ENCODE assay signal across 14 cellular contexts in genomic region chr1:112735752-112736151, GRCh38. TPM values are rescaled to one million over a fixed set of nuclear protein-coding genes. Genes with fewer than 3 reads are reported as not detected.
A peak's percentile ranks its signal among the peaks of the same experiment; 100 is the strongest.
DNase-seq lines count a peak whose midpoint lies in the region; ATAC-seq and TF ChIP-seq lines count a peak whose summit lies in the region.
"Had no signal": no experiment of that assay in that cellular context is flagged by ENCODE, and none has a peak within 500 bp of the region (broad histone marks: within the 10 kb centered on the region; RNA-seq: fewer than 3 reads in every experiment).

No MANE protein-coding gene starts in this region.

- TF ChIP-seq POLR2A in GM18505 (IDR thresholded peaks at IDR 0.05; ENCODE audit: borderline replicate concordance, extremely low read depth, insufficient read depth, insufficient read length): no peak

- H2AFZ ChIP-seq in PC-9: no peak overlapping the region

- H3F3A ChIP-seq in PC-9 (ENCODE audit: insufficient read depth, low read depth): peaks cover 4% of the 10 kb centered on the region; the same call in 1 of the 2 replicates

- peaks cover 4% of the 10 kb centered on the region for H3K9me3 Mint-ChIP-seq in activated naive CD4-positive, alpha-beta T cell treated with anti-CD3 and anti-CD28 coated beads, Interleukin-2, amount 50 U/mL, for 24 hours

- CTCF ChIA-PET in PC-9 (lab: Charles Lee): no interaction called here

- H3K36me3 Mint-ChIP-seq in activated naive CD4-positive, alpha-beta T cell treated with anti-CD3 and anti-CD28 coated beads, Interleukin-2, amount 50 U/mL, for 24 hours: no peaks in the 10 kb centered on the region
- H3K36me3 Mint-ChIP-seq: CD4-positive, CD25-positive, alpha-beta regulatory T cell; stimulated activated naive B cell treated with anti-CD40 and anti-IgM and Interleukin-4, amounts not matched to agents 10 μg/mL and 1 μg/mL and 100 μg/mL, for 72 hours had no signal

- H3K4me3 ChIP-seq in PC-9: no peak overlapping the region
- H3K4me3 ChIP-seq: GM12878, heart right ventricle had no signal

- peak overlapping the region; percentile 80 for H3K27ac Mint-ChIP-seq in activated naive CD4-positive, alpha-beta T cell treated with anti-CD3 and anti-CD28 coated beads, Interleukin-2, amount 50 U/mL, for 24 hours
- H3K27ac Mint-ChIP-seq: CD4-positive, CD25-positive, alpha-beta regulatory T cell; stimulated activated naive B cell treated with anti-CD40 and anti-IgM and Interleukin-4, amounts not matched to agents 10 μg/mL and 1 μg/mL and 100 μg/mL, for 72 hours had no signal

- H3K9me2 ChIP-seq in PC-9 (ENCODE audit: insufficient read depth): no peaks in the 10 kb centered on the region

- no peaks in the 10 kb centered on the region for H4K20me1 ChIP-seq in PC-9 (ENCODE audit: insufficient read depth)

- no peak overlapping the region for H3K4me2 ChIP-seq in PC-9

- TF ChIP-seq CTCF in PC-9 (conservative IDR thresholded peaks at IDR 0.05): no peak

- H3K27me3 Mint-ChIP-seq in activated naive CD4-positive, alpha-beta T cell treated with anti-CD3 and anti-CD28 coated beads, Interleukin-2, amount 50 U/mL, for 24 hours: peaks cover 15% of the 10 kb centered on the region

- no peaks in the 10 kb centered on the region for H3K36me3 ChIP-seq in PC-9 (ENCODE audit: low read depth)
- H3K36me3 ChIP-seq: heart right ventricle had no signal

- peaks cover 23% of the 10 kb centered on the region for H3K4me1 Mint-ChIP-seq in activated naive CD4-positive, alpha-beta T cell treated with anti-CD3 and anti-CD28 coated beads, Interleukin-2, amount 50 U/mL, for 24 hours
- H3K4me1 Mint-ChIP-seq: CD4-positive, CD25-positive, alpha-beta regulatory T cell had no signal

- DNase-seq in activated naive CD4-positive, alpha-beta T cell treated with anti-CD3 and anti-CD28 coated beads, Interleukin-2, amount 50 U/mL, for 16 hours: no peak
- DNase-seq in PC-9: peak; percentile 18 to 90
- peak; percentile 79 for DNase-seq in epithelial cell of prostate (ENCODE audit: low read depth, low spot score)
- DNase-seq in stimulated activated naive CD8-positive, alpha-beta T cell treated with anti-CD3 and anti-CD28 coated beads, Interleukin-15, Interleukin-2, amounts not matched to agents 100 U/mL and 50 U/mL, for 24 hours: no peak
- no peak for DNase-seq in Right ventricle myocardium superior
- no peak for DNase-seq in activated effector memory CD4-positive, alpha-beta T cell treated with anti-CD3 and anti-CD28 coated beads, Interleukin-2, amount 50 U/mL, for 16 hours
- DNase-seq: CD4-positive, CD25-positive, alpha-beta regulatory T cell; heart right ventricle; KBM-7; NCI-H446 treated with DMSO at 0.1 percent for 48 hours; stimulated activated naive B cell treated with anti-CD40 and anti-IgM and Interleukin-4, amounts not matched to agents 10 μg/mL and 1 μg/mL and 100 μg/mL, for 72 hours had no signal

- intact Hi-C loops in PC-9 (cut with micrococcal nuclease; ENCODE audit: unreplicated experiment): no loop called here
- intact Hi-C loops in Right ventricle myocardium superior (cut with DNase I): no loop called here

- no TSS peak for BruUV-seq in PC-9 (replicated peaks; lab: Mats Ljungman, UMichigan)

- H3K27ac ChIP-seq in PC-9 (peak overlapping the region; percentile 36), epithelial cell of prostate (peak overlapping the region; percentile 63)
- H3K27ac ChIP-seq: heart right ventricle had no signal

- peak; percentile 92 for ATAC-seq in stimulated activated naive CD8-positive, alpha-beta T cell treated with anti-CD3 and anti-CD28 coated beads, Interleukin-15, Interleukin-2, amounts not matched to agents 100 U/mL and 50 U/mL, for 24 hours
- ATAC-seq in Right ventricle myocardium superior (ENCODE audit: poor library complexity): no peak
- ATAC-seq in GM18505 (IDR thresholded peaks at IDR 0.05; ENCODE audit: unreplicated experiment): no peak
- ATAC-seq: GM12878, heart right ventricle had no signal

- H3K4me3 Mint-ChIP-seq in activated naive CD4-positive, alpha-beta T cell treated with anti-CD3 and anti-CD28 coated beads, Interleukin-2, amount 50 U/mL, for 24 hours: peak overlapping the region; percentile 31
- H3K4me3 Mint-ChIP-seq: CD4-positive, CD25-positive, alpha-beta regulatory T cell; stimulated activated naive B cell treated with anti-CD40 and anti-IgM and Interleukin-4, amounts not matched to agents 10 μg/mL and 1 μg/mL and 100 μg/mL, for 72 hours had no signal

- H3K27me3 ChIP-seq in PC-9 (ENCODE audit: insufficient read depth, low read depth): no peaks in the 10 kb centered on the region

- POLR2A ChIA-PET in PC-9 (lab: Charles Lee; ENCODE audit: unreplicated experiment): no interaction called here

- no peaks in the 10 kb centered on the region for H3K79me2 ChIP-seq in PC-9 (ENCODE audit: low read depth)

- H3K9me3 ChIP-seq in PC-9 (ENCODE audit: insufficient read depth, low read depth): no peaks in the 10 kb centered on the region

- H3K4me1 ChIP-seq in PC-9 (replicated peaks; ENCODE audit: insufficient read depth): peaks cover 12% of the 10 kb centered on the region; the same call in 1 of the 2 replicates
- H3K4me1 ChIP-seq: heart right ventricle had no signal

RNA-seq across cellular contexts. Expression of gene PPM1J, which starts 20.6 kb away (rescaled TPM):
- 6.0 and 7.7 TPM in 2 replicates for total RNA-seq in PC-9 (2021)
- total RNA-seq in Right ventricle myocardium superior: 4.7 TPM
- total RNA-seq: CD4-positive, CD25-positive, alpha-beta regulatory T cell had no signal

RNA-seq across cellular contexts. Expression of gene RHOC, which starts 28.8 kb away (rescaled TPM):
- total RNA-seq in PC-9 (2021) (200 and 220 TPM in 2 replicates), Right ventricle myocardium superior (98.2 TPM)

Comparison
In these comparisons a context has a peak if more than half of its experiments do, and no peak if none do; other contexts are left out.
1. DNase-seq: peak in PC-9 (2 of 2) and epithelial cell of prostate (single experiment); none in activated naive CD4-positive, alpha-beta T cell treated with anti-CD3 and anti-CD28 coated beads, Interleukin-2, amount 50 U/mL, for 16 hours (single experiment), stimulated activated naive CD8-positive, alpha-beta T cell treated with anti-CD3 and anti-CD28 coated beads, Interleukin-15, Interleukin-2, amounts not matched to agents 100 U/mL and 50 U/mL, for 24 hours (single experiment), Right ventricle myocardium superior (single experiment) and activated effector memory CD4-positive, alpha-beta T cell treated with anti-CD3 and anti-CD28 coated beads, Interleukin-2, amount 50 U/mL, for 16 hours (single experiment).